In genomic region chr1:176866011-176866410, GRCh38 we compare ENCODE assay signal across 30 cellular contexts.
DNase-seq lines count a peak whose midpoint lies in the region; ATAC-seq and TF ChIP-seq lines count a peak whose summit lies in the region.
"Had no signal": no experiment of that assay in that cellular context is flagged by ENCODE, and none has a peak within 500 bp of the region (broad histone marks: within the 10 kb centered on the region; RNA-seq: fewer than 3 reads in every experiment).

No MANE protein-coding gene starts in this region.

- DNase-seq in AG08395 (ENCODE audit: low spot score), result peak; percentile 77
- DNase-seq in HS-5 (ENCODE audit: low read depth), result peak; percentile 64
- DNase-seq in epithelial cell of esophagus (ENCODE audit: low read depth), result peak; percentile 7
- DNase-seq in kidney tubule cell (ENCODE audit: low spot score), result peak; percentile 79
- no peak for DNase-seq in SK-N-SH
- no peak for DNase-seq in NCI-H1930 (lab: John Stamatoyannopoulos, UW)
- no peak for DNase-seq in amygdala (lab: John Stamatoyannopoulos, UW)
- DNase-seq: 8988T; activated CD4-positive, alpha-beta T cell treated with anti-CD3 and anti-CD28 coated beads, Interleukin-2, amount 50 U/mL, for 1 hour; activated CD4-positive, CD25-positive, alpha-beta regulatory T cell; activated gamma-delta T cell; activated naive CD8-positive, alpha-beta T cell treated with anti-CD3 and anti-CD28 coated beads for 36 hours; activated T-cell treated with anti-CD3 and anti-CD28 coated beads, Interleukin-2, amount 50 U/mL, for 24 hours; CD4-positive, CD25-positive, alpha-beta regulatory T cell; DND-41; effector CD8-positive, alpha-beta T cell; erythroblast; gastrocnemius medialis; IMR-90; left colon; NCI-H446 treated with DMSO at 0.1 percent for 48 hours; NCI-H774; SIG-M5; upper lobe of left lung had no signal

- TF ChIP-seq CTCF in epithelial cell of esophagus (IDR thresholded peaks at IDR 0.05; ENCODE audit: insufficient read depth, low read depth, low read length, missing control alignments), result no peak
- no peak for TF ChIP-seq CTCF in SK-N-SH (IDR thresholded peaks at IDR 0.05)

- H3F3A ChIP-seq in SK-N-SH (replicated peaks; ENCODE audit: insufficient read depth), result no peaks in the 10 kb centered on the region

- TF ChIP-seq EP300 in SK-N-SH (IDR thresholded peaks at IDR 0.05; ENCODE audit: borderline replicate concordance in 1 of 2, low read depth in 1 of 2, low read length in 1 of 2), result no peak

- CTCF ChIA-PET in SK-N-SH (lab: Yijun Ruan, JAX), result interaction anchor here (1.5 kb wide), 1 partner anchor 306 kb away, joined by 3 read pairs; no protein-coding TSS in a partner anchor

- H4K20me1 ChIP-seq in SK-N-SH (ENCODE audit: insufficient read depth), result no peaks in the 10 kb centered on the region

- POLR2A ChIA-PET in SK-N-SH (lab: Yijun Ruan, JAX), result no interaction called here

- no peak for ATAC-seq in HG02840 (IDR thresholded peaks at IDR 0.05; ENCODE audit: low FRiP score, unreplicated experiment)
- ATAC-seq: gastrocnemius medialis; HCT116; left colon; stimulated activated effector memory CD8-positive, alpha-beta T cell treated with anti-CD3 and anti-CD28 coated beads, Interleukin-12 subunit alpha, Interleukin-12 subunit beta, amount 100 ng/mL, for 72 hours had no signal

- no peak overlapping the region for H3K27ac ChIP-seq in SK-N-SH (ENCODE audit: low read depth in 2 of 2, low read length in 1 of 2)
- H3K27ac ChIP-seq: ascending aorta, coronary artery, gastrocnemius medialis, hepatocyte, upper lobe of left lung had no signal

- no peak overlapping the region for H3K4me2 ChIP-seq in SK-N-SH
- H3K4me2 ChIP-seq: hepatocyte had no signal

- no peaks in the 10 kb centered on the region for H3K9me3 ChIP-seq in SK-N-SH
- H3K9me3 ChIP-seq: ascending aorta, gastrocnemius medialis, upper lobe of left lung had no signal

- no peaks in the 10 kb centered on the region for H3K4me1 ChIP-seq in SK-N-SH (ENCODE audit: control insufficient read depth in 1 of 2, insufficient read depth in 2 of 2, low read depth in 1 of 2, low read length in 1 of 2)
- H3K4me1 ChIP-seq: ascending aorta, gastrocnemius medialis, upper lobe of left lung had no signal

- no peaks in the 10 kb centered on the region for H3K79me2 ChIP-seq in SK-N-SH (ENCODE audit: insufficient read depth)
- H3K79me2 ChIP-seq: hepatocyte had no signal

- H2AFZ ChIP-seq in SK-N-SH (ENCODE audit: low read depth), result no peak overlapping the region
- H2AFZ ChIP-seq: hepatocyte had no signal

- H3K4me3 ChIP-seq in epithelial cell of esophagus (ENCODE audit: low read length) (no peak overlapping the region), SK-N-SH (ENCODE audit: low read depth in 2 of 2, low read length in 1 of 2) (no peak overlapping the region)
- H3K4me3 ChIP-seq: ascending aorta, coronary artery, gastrocnemius medialis, hepatocyte, upper lobe of left lung had no signal

- no peaks in the 10 kb centered on the region for H3K9me2 ChIP-seq in SK-N-SH

- H3K27me3 ChIP-seq in SK-N-SH (ENCODE audit: insufficient read depth), result no peaks in the 10 kb centered on the region
- H3K27me3 ChIP-seq: ascending aorta, hepatocyte, upper lobe of left lung had no signal

- H3K9ac ChIP-seq in SK-N-SH, result no peak overlapping the region

- H3K36me3 ChIP-seq in SK-N-SH (replicated peaks in 1 of 2; ENCODE audit: control insufficient read depth in 1 of 2, insufficient read depth in 2 of 2, low read length in 1 of 2), result peaks cover 0 to 4% of the 10 kb centered on the region in 2 experiments
- H3K36me3 ChIP-seq: ascending aorta, gastrocnemius medialis, upper lobe of left lung had no signal

- TF ChIP-seq RAD21 in SK-N-SH (IDR thresholded peaks at IDR 0.05; ENCODE audit: low read length), result no peak

TF ChIP-seq in SK-N-SH, 30 proteins besides CTCF, POLR2A, EP300 and RAD21:
- TF ChIP-seq FOXM1 (IDR thresholded peaks at IDR 0.05; ENCODE audit: low read depth), result no peak
- no peak for TF ChIP-seq FOSL2 (IDR thresholded peaks at IDR 0.05; ENCODE audit: borderline replicate concordance, low read depth)
- no peak for TF ChIP-seq RXRA (IDR thresholded peaks at IDR 0.05; ENCODE audit: borderline replicate concordance, low read depth)
- TF ChIP-seq TCF12 (IDR thresholded peaks at IDR 0.05), result no peak
- no peak for TF ChIP-seq GABPA (IDR thresholded peaks at IDR 0.05; ENCODE audit: low read depth)
- no peak for TF ChIP-seq SIN3A (IDR thresholded peaks at IDR 0.05; ENCODE audit: borderline replicate concordance, low read depth, low read length)
- TF ChIP-seq TEAD4 (IDR thresholded peaks at IDR 0.05; ENCODE audit: borderline replicate concordance, insufficient read depth), result no peak
- no peak for TF ChIP-seq IRF3 (IDR thresholded peaks at IDR 0.05; ENCODE audit: low read depth, low read length)
- TF ChIP-seq ZBTB33 (IDR thresholded peaks at IDR 0.05; ENCODE audit: borderline replicate concordance, low read depth), result no peak
- no peak for TF ChIP-seq NRF1 (IDR thresholded peaks at IDR 0.05; ENCODE audit: low read depth, low read length)
- no peak for TF ChIP-seq RCOR1 (IDR thresholded peaks at IDR 0.05; ENCODE audit: low read length)
- no peak for TF ChIP-seq PBX3 (IDR thresholded peaks at IDR 0.05)
- TF ChIP-seq POLR2AphosphoS5 (IDR thresholded peaks at IDR 0.05; ENCODE audit: low read depth, low read length), result no peak
TF ChIP-seq in SK-N-SH: peak in this region for 0.

Comparison
In these comparisons a context has a peak if more than half of its experiments do, and no peak if none do; other contexts are left out.
1. DNase-seq: peak in AG08395 (single experiment), HS-5 (single experiment), epithelial cell of esophagus (single experiment) and kidney tubule cell (single experiment); none in SK-N-SH (single experiment), NCI-H1930 (0 of 2) and amygdala (0 of 56).